32 cellular contexts compared by ENCODE assay signal in genomic region chr4:143782521-143782920, GRCh38.
"Had no signal": no experiment of that assay in that cellular context is flagged by ENCODE, and none has a peak within 500 bp of the region (broad histone marks: within the 10 kb centered on the region; RNA-seq: fewer than 3 reads in every experiment).

No MANE protein-coding gene starts in this region.

- DNase-seq: activated CD4-positive, alpha-beta memory T cell treated with anti-CD3 and anti-CD28 coated beads for 36 hours; activated CD4-positive, alpha-beta T cell treated with anti-CD3 and anti-CD28 coated beads for 36 hours; activated CD4-positive, alpha-beta T cell treated with anti-CD3 and anti-CD28 coated beads, Interleukin-2, amount 10 ng/mL, durations not matched to agents 24 days and 14 days; activated CD4-positive, CD25-positive, alpha-beta regulatory T cell; activated CD4-positive, CD25-positive, alpha-beta regulatory T cell treated with anti-CD3 and anti-CD28 coated beads, Interleukin-2, amount 50 U/mL, for 72 hours; activated CD8-positive, alpha-beta memory T cell treated with anti-CD3 and anti-CD28 coated beads, Interleukin-2, amount 50 U/mL, for 48 hours; activated CD8-positive, alpha-beta T cell treated with anti-CD3 and anti-CD28 coated beads, Interleukin-2, amount 10 ng/mL, durations not matched to agents 7 days and 5 days; activated gamma-delta T cell; activated naive CD4-positive, alpha-beta T cell; activated naive CD4-positive, alpha-beta T cell treated with anti-CD3 and anti-CD28 coated beads, Interleukin-2, amount 10 ng/mL, durations not matched to agents 7 days and 5 days; activated naive CD8-positive, alpha-beta T cell treated with anti-CD3 and anti-CD28 coated beads, Interleukin-2, amount 10 ng/mL, durations not matched to agents 7 days and 5 days; activated T-cell treated with anti-CD3 and anti-CD28 coated beads for 4 hours; activated T-cell treated with anti-CD3 and anti-CD28 coated beads, Interleukin-2, amount 50 U/mL, for 24 hours; activated T-cell treated with anti-CD3 and anti-CD28 coated beads, Interleukin-2, amount 50 U/mL, for 72 hours; anterior cingulate cortex; central memory CD4-positive, alpha-beta T cell; cerebellar nuclear complex; cortex of kidney; dermis blood vessel endothelial cell; effector CD4-positive, alpha-beta T cell; effector memory CD8-positive, alpha-beta T cell; erythroblast; foreskin keratinocyte; gastrocnemius medialis; glutamatergic neuron; heart left ventricle; hypothalamus; T-helper 17 cell; T1000 had no signal

- H3K27ac ChIP-seq: breast epithelium, cardiac muscle cell, esophagus muscularis mucosa, foreskin keratinocyte, gastrocnemius medialis, heart left ventricle had no signal
